In the genomic region with DNA sequence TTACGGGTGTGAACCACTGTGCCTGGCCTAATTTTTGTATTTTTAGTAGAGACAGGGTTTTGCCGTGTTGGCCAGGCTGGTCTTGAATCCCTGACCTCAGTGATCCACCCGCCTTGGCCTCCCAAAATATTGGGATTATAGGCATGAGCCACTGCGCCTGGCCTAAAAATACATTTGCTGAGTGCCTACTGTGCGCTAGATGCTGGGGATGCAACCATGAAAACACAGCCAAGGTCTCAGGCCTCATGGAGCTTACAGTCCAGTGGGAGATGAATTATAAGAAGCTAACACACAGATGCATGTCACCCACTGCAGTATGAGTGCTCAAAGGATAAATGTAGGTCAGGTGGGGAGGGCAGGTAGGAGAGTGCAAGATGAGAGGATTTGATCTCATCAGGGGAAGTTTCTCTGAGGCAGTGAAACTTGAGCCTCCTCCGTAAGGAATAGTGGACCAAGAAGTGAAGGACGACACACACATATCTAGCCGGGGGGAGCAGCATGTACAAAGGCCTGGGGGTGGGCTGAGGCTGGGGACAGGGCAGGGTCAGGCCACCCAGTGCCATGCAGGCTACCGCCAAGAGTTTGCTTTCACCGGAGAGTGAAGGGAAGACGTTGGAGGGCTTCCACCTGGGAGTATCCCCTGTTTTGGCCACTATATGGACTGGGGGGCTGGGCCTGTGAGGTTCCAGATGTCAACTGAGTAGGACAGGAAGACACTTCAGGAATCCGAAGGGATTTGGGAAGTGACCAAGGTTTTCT, we compare ENCODE assay signal across 10 cellular contexts. TPM values are rescaled to one million over a fixed set of nuclear protein-coding genes. Genes with fewer than 3 reads are reported as not detected.
DNase-seq lines count a peak whose midpoint lies in the region; ATAC-seq and TF ChIP-seq lines count a peak whose summit lies in the region.
"Had no signal": no experiment of that assay in that cellular context is flagged by ENCODE, and none has a peak within 500 bp of the region (broad histone marks: within the 10 kb centered on the region; RNA-seq: fewer than 3 reads in every experiment).

No MANE protein-coding gene starts in this region.

- peaks cover 0 to 9% of the 10 kb centered on the region in 2 experiments for H3K36me3 ChIP-seq in SK-N-SH (replicated peaks in 1 of 2; ENCODE audit: control insufficient read depth in 1 of 2, insufficient read depth in 2 of 2, low read length in 1 of 2)
- H3K36me3 ChIP-seq in stomach, result peaks cover 0 to 5% (median 2%) of the 10 kb centered on the region in 4 donors

- intact Hi-C loops in stomach (cut with DNase I; ENCODE audit: low total_unique reads), result no loop called here

- 86% methylated on average over 11 of the region's 12 CpGs for WGBS in SK-N-SH (ENCODE audit: low lambda C conversion rate)
- 80 to 83% (median 81%) methylated on average over 12 of the region's 12 CpGs for WGBS in stomach, 5 donors

- peak overlapping the region; percentile 81 for H3K27ac Mint-ChIP-seq in activated CD8-positive, alpha-beta T cell treated with anti-CD3 and anti-CD28 coated beads, Interleukin-2, amount 10 ng/mL, durations not matched to agents 7 days and 5 days
- peak overlapping the region; percentile 92 to 100 (median 96) for H3K27ac Mint-ChIP-seq in immature natural killer cell

- 0 out of 2 replicates have a peak overlapping the region, but pooled peaks have one; percentile 6 for H2AFZ ChIP-seq in SK-N-SH (ENCODE audit: low read depth)

- no peaks in the 10 kb centered on the region for H4K20me1 ChIP-seq in SK-N-SH (ENCODE audit: insufficient read depth)

- POLR2A ChIA-PET in SK-N-SH (lab: Yijun Ruan, JAX), result no interaction called here
- POLR2A ChIA-PET in activated CD8-positive, alpha-beta T cell treated with anti-CD3 and anti-CD28 coated beads, Interleukin-2, amount 10 ng/mL, durations not matched to agents 7 days and 5 days (lab: Charles Lee), result interaction anchor here (0.9 to 1.3 kb wide), 3 partner anchors 9 to 61 kb away, joined by 3 read pairs; no protein-coding TSS in a partner anchor

- H3K36me3 Mint-ChIP-seq in activated CD8-positive, alpha-beta T cell treated with anti-CD3 and anti-CD28 coated beads, Interleukin-2, amount 10 ng/mL, durations not matched to agents 7 days and 5 days (ENCODE audit: low read depth), result peaks cover 9% of the 10 kb centered on the region
- H3K36me3 Mint-ChIP-seq in immature natural killer cell, result peaks cover 0 to 21% (median 6%) of the 10 kb centered on the region in 3 donors

- DNase-seq in SK-N-SH (no peak), immature natural killer cell (no peak), stomach (no peak), NCI-H748 (lab: John Stamatoyannopoulos, UW; ENCODE audit: unreplicated experiment) (no peak)
- DNase-seq in activated CD8-positive, alpha-beta T cell treated with anti-CD3 and anti-CD28 coated beads, Interleukin-2, amount 10 ng/mL, durations not matched to agents 7 days and 5 days, result no peak
- DNase-seq: NCI-H82 had no signal

- no peaks in the 10 kb centered on the region for H3K9me3 ChIP-seq in SK-N-SH
- no peaks in the 10 kb centered on the region for H3K9me3 ChIP-seq in stomach

- no peaks in the 10 kb centered on the region for H3K9me2 ChIP-seq in SK-N-SH

- H3K4me2 ChIP-seq in SK-N-SH, result peak overlapping the region; percentile 54

- peak overlapping the region; percentile 63 to 99 for H3K27ac ChIP-seq in SK-N-SH (ENCODE audit: low read depth in 2 of 2, low read length in 1 of 2)
- peak overlapping the region; percentile 16 to 97 (median 89) for H3K27ac ChIP-seq in stomach
- H3K27ac ChIP-seq: 22Rv1 had no signal

- no peak overlapping the region for H3K9ac ChIP-seq in SK-N-SH

- no peak for ATAC-seq in SK-N-SH treated with all-trans-retinoic acid at 6 μM for 48 hours
- no peak for ATAC-seq in activated CD8-positive, alpha-beta T cell treated with anti-CD3 and anti-CD28 coated beads, Interleukin-2, amount 10 ng/mL, durations not matched to agents 7 days and 5 days
- ATAC-seq in HG03342 (IDR thresholded peaks at IDR 0.05; ENCODE audit: unreplicated experiment), result no peak
- no peak for ATAC-seq in HG03095 (IDR thresholded peaks at IDR 0.05; ENCODE audit: unreplicated experiment)

- CTCF ChIA-PET in SK-N-SH (lab: Yijun Ruan, JAX), result no interaction called here
- CTCF ChIA-PET in activated CD8-positive, alpha-beta T cell treated with anti-CD3 and anti-CD28 coated beads, Interleukin-2, amount 10 ng/mL, durations not matched to agents 7 days and 5 days (lab: Charles Lee), result interaction anchor here (1.3 kb wide), 1 partner anchor 35 kb away, joined by 3 read pairs; no protein-coding TSS in a partner anchor

- no peak for TF ChIP-seq POLR2A in stomach (IDR thresholded peaks at IDR 0.05)

- H3K4me3 ChIP-seq in SK-N-SH (ENCODE audit: low read depth in 2 of 2, low read length in 1 of 2) (no peak overlapping the region), stomach (no peak overlapping the region)

- peaks cover 41% of the 10 kb centered on the region for H3F3A ChIP-seq in SK-N-SH (replicated peaks; ENCODE audit: insufficient read depth)

- TF ChIP-seq CTCF in SK-N-SH (IDR thresholded peaks at IDR 0.05) (no peak), stomach (IDR thresholded peaks at IDR 0.05) (no peak)

- TF ChIP-seq RAD21 in SK-N-SH (IDR thresholded peaks at IDR 0.05; ENCODE audit: low read length), result no peak

- H3K27me3 Mint-ChIP-seq in activated CD8-positive, alpha-beta T cell treated with anti-CD3 and anti-CD28 coated beads, Interleukin-2, amount 10 ng/mL, durations not matched to agents 7 days and 5 days (ENCODE audit: low read depth), result no peaks in the 10 kb centered on the region
- H3K27me3 Mint-ChIP-seq in immature natural killer cell (ENCODE audit: low read depth in 3 of 3), result peaks cover 4 to 11% (median 7%) of the 10 kb centered on the region in 3 donors

- H3K27me3 ChIP-seq in SK-N-SH (ENCODE audit: insufficient read depth), result no peaks in the 10 kb centered on the region
- H3K27me3 ChIP-seq in stomach, result no peaks in the 10 kb centered on the region

- H3K4me3 Mint-ChIP-seq in activated CD8-positive, alpha-beta T cell treated with anti-CD3 and anti-CD28 coated beads, Interleukin-2, amount 10 ng/mL, durations not matched to agents 7 days and 5 days, result no peak overlapping the region
- peak overlapping the region; percentile 80 to 90 (median 87) for H3K4me3 Mint-ChIP-seq in immature natural killer cell

- TF ChIP-seq EP300 in SK-N-SH (IDR thresholded peaks at IDR 0.05; ENCODE audit: borderline replicate concordance in 1 of 2, low read depth in 1 of 2, low read length in 1 of 2) (no peak), stomach (IDR thresholded peaks at IDR 0.05) (no peak)

- H3K4me1 ChIP-seq in SK-N-SH (ENCODE audit: control insufficient read depth in 1 of 2, insufficient read depth in 2 of 2, low read depth in 1 of 2, low read length in 1 of 2) (peaks cover 12 to 49% of the 10 kb centered on the region in 2 experiments), stomach (peaks cover 62 to 85% (median 71%) of the 10 kb centered on the region in 4 donors)

- peaks cover 23% of the 10 kb centered on the region for H3K79me2 ChIP-seq in SK-N-SH (ENCODE audit: insufficient read depth)

- H3K9me3 Mint-ChIP-seq in activated CD8-positive, alpha-beta T cell treated with anti-CD3 and anti-CD28 coated beads, Interleukin-2, amount 10 ng/mL, durations not matched to agents 7 days and 5 days (ENCODE audit: insufficient read depth), result no peaks in the 10 kb centered on the region
- H3K9me3 Mint-ChIP-seq in immature natural killer cell, result no peaks in the 10 kb centered on the region

- H3K4me1 Mint-ChIP-seq in activated CD8-positive, alpha-beta T cell treated with anti-CD3 and anti-CD28 coated beads, Interleukin-2, amount 10 ng/mL, durations not matched to agents 7 days and 5 days (ENCODE audit: low read depth), result peaks cover 81% of the 10 kb centered on the region
- H3K4me1 Mint-ChIP-seq in immature natural killer cell, result peaks cover 83 to 90% of the 10 kb centered on the region in 2 donors

TF ChIP-seq in SK-N-SH, 30 proteins besides CTCF, POLR2A, EP300 and RAD21:
- TF ChIP-seq FOXJ3 (CRISPR knock-in tag; IDR thresholded peaks at IDR 0.05) (no peak), JUND (IDR thresholded peaks at IDR 0.05) (no peak), FOSL2 (IDR thresholded peaks at IDR 0.05; ENCODE audit: borderline replicate concordance, low read depth) (no peak)

TF ChIP-seq in SK-N-SH treated with all-trans-retinoic acid at 6 μM for 48 hours, 23 proteins besides CTCF, POLR2A, EP300 and RAD21:
- TF ChIP-seq TOX (CRISPR knock-in tag; IDR thresholded peaks at IDR 0.05; ENCODE audit: borderline replicate concordance), result no peak

RNA-seq across cellular contexts. Expression of a gene that starts 24.3 kb away (rescaled TPM):
- polyA plus RNA-seq in SK-N-SH (2012; rRNA removed) (7.7 and 8.6 TPM in 2 replicates), immature natural killer cell (10 to 100 TPM; 14.5 to 37.5 (median 37.1) TPM), stomach (1 to 10 TPM; 1.5 to 3.8 (median 3.2) TPM)
- 5.4 and 6.5 TPM in 2 replicates for polyA plus RNA-seq in SK-N-SH (2012; cell fraction: cytosol; rRNA removed)
- 6.6 and 7.6 TPM in 2 replicates for polyA plus RNA-seq in SK-N-SH (2012; cell fraction: nucleus; rRNA removed)
- total RNA-seq in activated CD8-positive, alpha-beta T cell treated with anti-CD3 and anti-CD28 coated beads, Interleukin-2, amount 10 ng/mL, durations not matched to agents 7 days and 5 days, result 1 to 10 TPM; 1.3 to 1.4 TPM
- total RNA-seq in stomach, result 1 to 10 TPM in 3 of 5 donors, under 1 TPM in 1, not detected in 1; 0.45 to 6.2 (median 1.9) TPM

RNA-seq across cellular contexts. Expression of a gene that starts 47.4 kb away (rescaled TPM):
- polyA plus RNA-seq in SK-N-SH (2012; rRNA removed) (9.2 and 10.2 TPM in 2 replicates), immature natural killer cell (10 to 100 TPM in 2 of 3 donors, 1 to 10 TPM in 1; 6.6 to 47.8 (median 12.7) TPM), stomach (10 to 100 TPM; 19.4 to 23.0 (median 20.0) TPM)
- 14.2 TPM in 2 replicates for polyA plus RNA-seq in SK-N-SH (2012; cell fraction: cytosol; rRNA removed)
- 14.5 and 15.6 TPM in 2 replicates for polyA plus RNA-seq in SK-N-SH (2012; cell fraction: nucleus; rRNA removed)
- 10 to 100 TPM; 57.0 to 59.1 TPM for total RNA-seq in activated CD8-positive, alpha-beta T cell treated with anti-CD3 and anti-CD28 coated beads, Interleukin-2, amount 10 ng/mL, durations not matched to agents 7 days and 5 days
- 10 to 100 TPM; 30.8 to 66.8 (median 36.2) TPM for total RNA-seq in stomach

RNA-seq across cellular contexts. Expression of a gene that starts 59.3 kb away (rescaled TPM):
- polyA plus RNA-seq in SK-N-SH (2012; rRNA removed) (14.7 and 17.8 TPM in 2 replicates), immature natural killer cell (10 to 100 TPM in 2 of 3 donors, 1 to 10 TPM in 1; 8.4 to 27.7 (median 10.6) TPM), stomach (10 to 100 TPM; 10.4 to 17.1 (median 14.4) TPM)
- 12.8 and 15.2 TPM in 2 replicates for polyA plus RNA-seq in SK-N-SH (2012; cell fraction: cytosol; rRNA removed)
- polyA plus RNA-seq in SK-N-SH (2012; cell fraction: nucleus; rRNA removed), result 18.3 and 22.1 TPM in 2 replicates
- 10 to 100 TPM; 57.0 to 61.6 TPM for total RNA-seq in activated CD8-positive, alpha-beta T cell treated with anti-CD3 and anti-CD28 coated beads, Interleukin-2, amount 10 ng/mL, durations not matched to agents 7 days and 5 days
- total RNA-seq in stomach, result 10 to 100 TPM; 15.2 to 37.5 (median 24.6) TPM
